In the genomic region with DNA sequence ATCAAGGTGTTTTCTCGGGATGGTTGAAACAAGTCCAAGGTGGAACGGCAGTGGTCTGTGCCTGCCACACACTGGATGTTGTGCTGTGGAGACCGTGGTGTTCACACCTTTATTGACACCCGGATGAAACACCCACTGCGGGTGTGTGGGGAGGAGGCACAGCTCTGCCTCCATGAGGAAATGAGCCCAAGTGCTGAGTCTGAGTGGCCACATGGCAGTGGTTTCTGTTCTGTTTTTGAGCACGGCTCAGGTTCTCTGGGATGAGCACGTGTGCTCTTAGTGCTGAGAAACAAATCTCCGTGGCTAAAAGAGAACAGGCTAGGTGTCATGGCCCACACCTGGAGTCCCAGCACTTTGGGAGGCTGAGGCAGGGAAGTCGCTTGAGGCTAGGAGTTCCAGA, we compare ENCODE assay signal across 22 cellular contexts. TPM values are rescaled to one million over a fixed set of nuclear protein-coding genes. Genes with fewer than 3 reads are reported as not detected.
DNase-seq lines count a peak whose midpoint lies in the region; ATAC-seq and TF ChIP-seq lines count a peak whose summit lies in the region.
"Had no signal": no experiment of that assay in that cellular context is flagged by ENCODE, and none has a peak within 500 bp of the region (broad histone marks: within the 10 kb centered on the region; RNA-seq: fewer than 3 reads in every experiment).

No MANE protein-coding gene starts in this region.

- TF ChIP-seq CTCF in heart left ventricle (IDR thresholded peaks at IDR 0.05), result no peak

- H3K27ac ChIP-seq in cingulate gyrus (ENCODE audit: low read depth, low read length) (peak overlapping the region; percentile 19), SJCRH30 (no peak overlapping the region), heart left ventricle (no peak overlapping the region)
- H3K27ac ChIP-seq: left ventricle myocardium inferior, right atrium auricular region, WERI-Rb-1 had no signal

- H3K36me3 Mint-ChIP-seq in stimulated activated memory B cell treated with anti-CD40 and anti-IgM and Interleukin-4, amounts not matched to agents 10 μg/mL and 1 μg/mL and 100 μg/mL, for 72 hours, result peaks cover 75% of the 10 kb centered on the region

- H3K4me1 ChIP-seq in SJCRH30 (no peaks in the 10 kb centered on the region), heart left ventricle (peaks cover 0 to 22% (median 8%) of the 10 kb centered on the region in 12 donors)

- WGBS in heart left ventricle, 4 donors, result 86 to 92% (median 89%) methylated on average over 9 of the region's 9 CpGs

- DNase-seq in NOMO-1 (lab: John Stamatoyannopoulos, UW; ENCODE audit: unreplicated experiment in 2 of 2) (peak; percentile 52 to 62), SJCRH30 (no peak), heart left ventricle (no peak), globus pallidus (ENCODE audit: low spot score) (no peak)
- DNase-seq: activated naive CD8-positive, alpha-beta T cell treated with anti-CD3 and anti-CD28 coated beads, Interleukin-2, amount 10 ng/mL, durations not matched to agents 7 days and 5 days; activated T-cell treated with anti-CD3 and anti-CD28 coated beads, Interleukin-2, amount 50 U/mL, for 72 hours; HFFc6; left ventricle myocardium inferior; NCI-H1048; NCI-H2029 treated with DMSO at 0.1 percent for 48 hours; NCI-H446 treated with DMSO at 0.1 percent for 48 hours; NK-92 treated with Interleukin-12 subunit alpha and Interleukin-12 subunit beta, amount 100 ng/mL, for 24 hours; occipital lobe; SHP77; stimulated activated CD4-positive, alpha-beta T cell treated with anti-CD3 and anti-CD28 coated beads, Interleukin-15, amount 100 ng/mL, for 24 hours; T-helper 1 cell; WERI-Rb-1 had no signal

- no peak overlapping the region for H3K4me3 Mint-ChIP-seq in stimulated activated memory B cell treated with anti-CD40 and anti-IgM and Interleukin-4, amounts not matched to agents 10 μg/mL and 1 μg/mL and 100 μg/mL, for 72 hours
- H3K4me3 Mint-ChIP-seq: activated naive CD8-positive, alpha-beta T cell treated with anti-CD3 and anti-CD28 coated beads, Interleukin-2, amount 10 ng/mL, durations not matched to agents 7 days and 5 days; activated T-cell treated with anti-CD3 and anti-CD28 coated beads, Interleukin-2, amount 50 U/mL, for 72 hours; HFFc6; immature natural killer cell had no signal

- peaks cover 16% of the 10 kb centered on the region for H3K4me1 Mint-ChIP-seq in stimulated activated memory B cell treated with anti-CD40 and anti-IgM and Interleukin-4, amounts not matched to agents 10 μg/mL and 1 μg/mL and 100 μg/mL, for 72 hours
- H3K4me1 Mint-ChIP-seq: activated naive CD8-positive, alpha-beta T cell treated with anti-CD3 and anti-CD28 coated beads, Interleukin-2, amount 10 ng/mL, durations not matched to agents 7 days and 5 days had no signal

- H3K27ac Mint-ChIP-seq in stimulated activated memory B cell treated with anti-CD40 and anti-IgM and Interleukin-4, amounts not matched to agents 10 μg/mL and 1 μg/mL and 100 μg/mL, for 72 hours, result peak overlapping the region; percentile 69
- H3K27ac Mint-ChIP-seq: activated naive CD8-positive, alpha-beta T cell treated with anti-CD3 and anti-CD28 coated beads, Interleukin-2, amount 10 ng/mL, durations not matched to agents 7 days and 5 days; activated T-cell treated with anti-CD3 and anti-CD28 coated beads, Interleukin-2, amount 50 U/mL, for 72 hours; HFFc6 had no signal

- no peaks in the 10 kb centered on the region for H3K27me3 Mint-ChIP-seq in stimulated activated memory B cell treated with anti-CD40 and anti-IgM and Interleukin-4, amounts not matched to agents 10 μg/mL and 1 μg/mL and 100 μg/mL, for 72 hours
- H3K27me3 Mint-ChIP-seq: activated naive CD8-positive, alpha-beta T cell treated with anti-CD3 and anti-CD28 coated beads, Interleukin-2, amount 10 ng/mL, durations not matched to agents 7 days and 5 days had no signal

- H3K9me3 Mint-ChIP-seq in stimulated activated memory B cell treated with anti-CD40 and anti-IgM and Interleukin-4, amounts not matched to agents 10 μg/mL and 1 μg/mL and 100 μg/mL, for 72 hours, result no peaks in the 10 kb centered on the region
- H3K9me3 Mint-ChIP-seq: activated naive CD8-positive, alpha-beta T cell treated with anti-CD3 and anti-CD28 coated beads, Interleukin-2, amount 10 ng/mL, durations not matched to agents 7 days and 5 days; activated T-cell treated with anti-CD3 and anti-CD28 coated beads, Interleukin-2, amount 50 U/mL, for 72 hours; HFFc6; immature natural killer cell had no signal

- TF ChIP-seq POLR2A in heart left ventricle (IDR thresholded peaks at IDR 0.05), result no peak

- H3K36me3 ChIP-seq in SJCRH30, result peaks cover 90% of the 10 kb centered on the region
- peaks cover 12 to 100% (median 100%) of the 10 kb centered on the region in 9 donors for H3K36me3 ChIP-seq in heart left ventricle

- H3K9me3 ChIP-seq in SJCRH30 (replicated peaks), result no peaks in the 10 kb centered on the region
- no peaks in the 10 kb centered on the region for H3K9me3 ChIP-seq in heart left ventricle
- H3K9me3 ChIP-seq: left ventricle myocardium inferior, right atrium auricular region had no signal

- H3K27me3 ChIP-seq in SJCRH30 (no peaks in the 10 kb centered on the region), heart left ventricle (no peaks in the 10 kb centered on the region)
- H3K27me3 ChIP-seq: right atrium auricular region had no signal

- ATAC-seq in GM18867 (IDR thresholded peaks at IDR 0.05; ENCODE audit: unreplicated experiment) (peak; percentile 54), heart left ventricle (no peak)
- peak; percentile 86 for ATAC-seq in stimulated activated memory B cell treated with anti-CD40 and anti-IgM and Interleukin-4, amounts not matched to agents 10 μg/mL and 1 μg/mL and 100 μg/mL, for 72 hours
- ATAC-seq: activated T-cell treated with anti-CD3 and anti-CD28 coated beads, Interleukin-2, amount 50 U/mL, for 72 hours had no signal

- H3K4me3 ChIP-seq in SJCRH30 (no peak overlapping the region), heart left ventricle (no peak overlapping the region)
- H3K4me3 ChIP-seq: left ventricle myocardium inferior, right atrium auricular region had no signal

- intact Hi-C loops in heart left ventricle (cut with DNase I), result no loop called here

RNA-seq across cellular contexts. Expression of gene UPF1, which starts 29.5 kb away (rescaled TPM):
- total RNA-seq in SJCRH30 (2014; rRNA removed; shearing (Covaris generic)), result 50.4 and 53.0 TPM in 2 replicates
- total RNA-seq in heart left ventricle, result 10 to 100 TPM; 27.5 to 84.4 (median 40.2) TPM
- polyA plus RNA-seq in heart left ventricle, result 10 to 100 TPM; 33.4 to 34.3 TPM

RNA-seq across cellular contexts. Expression of gene CERS1, which starts 34.7 kb away (rescaled TPM):
- 6.1 TPM in 2 replicates for total RNA-seq in SJCRH30 (2014; rRNA removed; shearing (Covaris generic))
- total RNA-seq in heart left ventricle, result 1 to 10 TPM in 4 of 9 donors, under 1 TPM in 5; 0.21 to 2.1 (median 0.72) TPM
- under 1 TPM; 0.27 to 0.40 TPM for polyA plus RNA-seq in heart left ventricle
- total RNA-seq: activated naive CD8-positive, alpha-beta T cell treated with anti-CD3 and anti-CD28 coated beads, Interleukin-2, amount 10 ng/mL, durations not matched to agents 7 days and 5 days; activated T-cell treated with anti-CD3 and anti-CD28 coated beads, Interleukin-2, amount 50 U/mL, for 72 hours had no signal
- polyA plus RNA-seq: immature natural killer cell had no signal

RNA-seq across cellular contexts. Expression of gene COPE, which starts 58.0 kb away (rescaled TPM):
- total RNA-seq in SJCRH30 (2014; rRNA removed; shearing (Covaris generic)), result 120 and 134 TPM in 2 replicates
- total RNA-seq in heart left ventricle, result 100 to 1,000 TPM in 8 of 9 donors, 10 to 100 TPM in 1; 94.0 to 241 (median 123) TPM
- polyA plus RNA-seq in heart left ventricle, result 100 to 1,000 TPM; 172 to 216 TPM

RNA-seq across cellular contexts. Expression of gene DDX49, which starts 58.3 kb away (rescaled TPM):
- 41.8 and 42.9 TPM in 2 replicates for total RNA-seq in SJCRH30 (2014; rRNA removed; shearing (Covaris generic))
- total RNA-seq in heart left ventricle, result 10 to 100 TPM; 14.3 to 49.9 (median 25.9) TPM
- 10 to 100 TPM; 41.2 to 56.9 TPM for polyA plus RNA-seq in heart left ventricle

Comparison
In these comparisons a context has a peak if more than half of its experiments do, and no peak if none do; other contexts are left out.
1. ATAC-seq: peak in GM18867 (single experiment) and stimulated activated memory B cell treated with anti-CD40 and anti-IgM and Interleukin-4, amounts not matched to agents 10 μg/mL and 1 μg/mL and 100 μg/mL, for 72 hours (single experiment); none in heart left ventricle (0 of 4).
2. DNase-seq: peak in NOMO-1 (2 of 2); none in SJCRH30 (0 of 2), heart left ventricle (0 of 5) and globus pallidus (single experiment).